ENCODE assay signal across 8 cellular contexts in genomic region chr6:142926494-142927273, GRCh38. TPM values are rescaled to one million over a fixed set of nuclear protein-coding genes. Genes with fewer than 3 reads are reported as not detected.
DNase-seq lines count a peak whose midpoint lies in the region; ATAC-seq and TF ChIP-seq lines count a peak whose summit lies in the region.

No MANE protein-coding gene starts in this region.

- H3K27me3 ChIP-seq in CD8-positive, alpha-beta memory T cell (ENCODE audit: insufficient read depth, low read length, poor library complexity, severe bottlenecking) = no peaks in the 10 kb centered on the region
- H3K27me3 ChIP-seq in ascending aorta (no peaks in the 10 kb centered on the region), right atrium auricular region (no peaks in the 10 kb centered on the region), prostate gland (replicated peaks; ENCODE audit: insufficient read depth) (no peaks in the 10 kb centered on the region)

- TF ChIP-seq CTCF in ascending aorta (IDR thresholded peaks at IDR 0.05) = no peak
- no peak for TF ChIP-seq CTCF in right atrium auricular region (IDR thresholded peaks at IDR 0.05)
- no peak for TF ChIP-seq CTCF in prostate gland (IDR thresholded peaks at IDR 0.05)

- TF ChIP-seq POLR2A in prostate gland (IDR thresholded peaks at IDR 0.05) = peak; percentile 44

- WGBS in prostate gland = 2% methylated on average over 26 of the region's 76 CpGs

- ATAC-seq in GM19372 (IDR thresholded peaks at IDR 0.05; ENCODE audit: low read depth, unreplicated experiment) (peak; percentile 91), HG03442 (IDR thresholded peaks at IDR 0.05; ENCODE audit: unreplicated experiment) (peak; percentile 91)

- intact Hi-C loops in ascending aorta (cut with DNase I) (loop anchor here (1.0 to 5.0 kb wide), 3 partner anchors 20 to 229 kb away; no protein-coding TSS in a partner anchor), prostate gland (cut with DNase I) (no loop called here)

- peaks cover 54% of the 10 kb centered on the region for H3K4me1 ChIP-seq in CD8-positive, alpha-beta memory T cell (ENCODE audit: insufficient read depth, low read length)
- H3K4me1 ChIP-seq in ascending aorta = peaks cover 0 to 13% of the 10 kb centered on the region in 2 donors
- H3K4me1 ChIP-seq in right atrium auricular region = peaks cover 0 to 33% of the 10 kb centered on the region in 2 donors
- no peaks in the 10 kb centered on the region for H3K4me1 ChIP-seq in prostate gland (replicated peaks)

- POLR2A ChIA-PET in CD8-positive, alpha-beta memory T cell (lab: Charles Lee) = interaction anchor here (0.7 to 4.2 kb wide), 17 partner anchors 8 to 122 kb away, joined by 3 to 60 read pairs (median 7); partner anchors contain the start of gene HIVEP2

- peaks cover 58 to 76% (median 71%) of the 10 kb centered on the region in 3 donors for H3K4me1 Mint-ChIP-seq in CD8-positive, alpha-beta memory T cell

- no peaks in the 10 kb centered on the region for H3K9me3 Mint-ChIP-seq in CD8-positive, alpha-beta memory T cell

- peaks cover 0 to 31% (median 0%) of the 10 kb centered on the region in 3 donors for H3K36me3 Mint-ChIP-seq in CD8-positive, alpha-beta memory T cell

- H3K4me3 ChIP-seq in CD8-positive, alpha-beta memory T cell (ENCODE audit: low read length) = peak overlapping the region; percentile 92
- H3K4me3 ChIP-seq in ascending aorta (peak overlapping the region; percentile 75 to 78), right atrium auricular region (peak overlapping the region; percentile 64 to 70), prostate gland (peak overlapping the region; percentile 48 to 54)

- peak overlapping the region; percentile 89 to 98 (median 94) for H3K4me3 Mint-ChIP-seq in CD8-positive, alpha-beta memory T cell

- H3K36me3 ChIP-seq in CD8-positive, alpha-beta memory T cell (ENCODE audit: insufficient read depth, low read length) = no peaks in the 10 kb centered on the region
- H3K36me3 ChIP-seq in ascending aorta (no peaks in the 10 kb centered on the region), right atrium auricular region (no peaks in the 10 kb centered on the region), prostate gland (no peaks in the 10 kb centered on the region)

- peak; percentile 66 to 91 (median 83) for DNase-seq in CD8-positive, alpha-beta memory T cell
- DNase-seq in T-helper 1 cell = peak; percentile 59 to 84 (median 72)
- peak in 1 of 2 donors; percentile 88 for DNase-seq in ascending aorta (ENCODE audit: low spot score in 2 of 2)
- DNase-seq in right atrium auricular region (ENCODE audit: low spot score) = peak; percentile 88
- peak; percentile 54 for DNase-seq in prostate gland (ENCODE audit: low spot score)
- DNase-seq in NCI-H1694 treated with DMSO at 0.1 percent for 48 hours (lab: John Stamatoyannopoulos, UW) = no peak

- peak overlapping the region; percentile 97 for H3K27ac ChIP-seq in CD8-positive, alpha-beta memory T cell (ENCODE audit: low read depth, low read length)
- peak overlapping the region; percentile 81 to 88 for H3K27ac ChIP-seq in ascending aorta
- peak overlapping the region; percentile 96 to 98 for H3K27ac ChIP-seq in right atrium auricular region
- peak overlapping the region; percentile 80 to 83 for H3K27ac ChIP-seq in prostate gland

- no peaks in the 10 kb centered on the region for H3K9me3 ChIP-seq in CD8-positive, alpha-beta memory T cell (ENCODE audit: low read length)
- H3K9me3 ChIP-seq in ascending aorta (no peaks in the 10 kb centered on the region), right atrium auricular region (no peaks in the 10 kb centered on the region), prostate gland (no peaks in the 10 kb centered on the region)

- H3K27me3 Mint-ChIP-seq in CD8-positive, alpha-beta memory T cell = no peaks in the 10 kb centered on the region

- CTCF ChIA-PET in CD8-positive, alpha-beta memory T cell (lab: Charles Lee) = interaction anchor here (0.9 to 3.8 kb wide), 13 partner anchors 9 to 234 kb away, joined by 3 to 26 read pairs (median 5); no protein-coding TSS in a partner anchor

- peak overlapping the region; percentile 93 to 100 (median 98) for H3K27ac Mint-ChIP-seq in CD8-positive, alpha-beta memory T cell

RNA-seq across cellular contexts. Expression of gene HIVEP2, which starts 18.3 kb away (rescaled TPM):
- 10 to 100 TPM; 37.1 to 37.2 TPM for total RNA-seq in CD8-positive, alpha-beta memory T cell
- polyA plus RNA-seq in CD8-positive, alpha-beta memory T cell = 15.4 TPM
- total RNA-seq in ascending aorta (14.5 TPM), right atrium auricular region (10 to 100 TPM; 19.2 to 28.6 TPM), prostate gland (10 to 100 TPM; 15.8 to 19.3 TPM)
